8 cellular contexts compared by ENCODE assay signal in the genomic region with DNA sequence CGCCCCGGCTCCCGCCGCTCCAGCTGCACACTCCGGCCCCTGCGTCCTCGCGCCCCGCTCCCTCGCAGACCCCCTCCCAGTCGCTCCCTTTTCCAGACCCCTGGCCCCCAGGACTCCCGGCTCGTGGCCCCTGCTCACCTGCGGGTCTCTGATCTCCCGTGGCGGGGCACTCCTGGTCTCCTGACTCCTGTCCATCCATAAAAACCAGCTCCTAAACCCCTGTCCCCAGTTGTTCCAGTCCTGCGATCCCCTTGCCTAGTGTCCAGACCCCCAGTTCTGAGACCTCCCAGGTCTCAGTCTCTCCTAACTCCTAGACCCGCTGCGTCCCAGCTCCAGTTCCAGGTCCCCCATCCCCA. TPM values are rescaled to one million over a fixed set of nuclear protein-coding genes. Genes with fewer than 3 reads are reported as not detected.
DNase-seq lines count a peak whose midpoint lies in the region; ATAC-seq, FAIRE-seq and TF ChIP-seq lines count a peak whose summit lies in the region.

No MANE protein-coding gene starts in this region.

- no peak for TF ChIP-seq CTCF in heart left ventricle (IDR thresholded peaks at IDR 0.05)

- peak overlapping the region; percentile 31 for H3K27ac Mint-ChIP-seq in activated T-cell treated with anti-CD3 and anti-CD28 coated beads, Interleukin-2, amount 50 U/mL, for 72 hours
- H3K27ac Mint-ChIP-seq in stimulated activated naive CD8-positive, alpha-beta T cell treated with anti-CD3 and anti-CD28 coated beads, Interleukin-15, amount 100 ng/mL, for 72 hours, result peak overlapping the region; percentile 86 to 93

- H3K4me3 ChIP-seq in heart left ventricle, result peak overlapping the region; percentile 83 to 100 (median 92)
- H3K4me3 ChIP-seq in iPS-15b (ENCODE audit: low read depth, low read length), result peak overlapping the region; percentile 98

- H3K36me3 ChIP-seq in heart left ventricle (peaks cover 0 to 14% (median 0%) of the 10 kb centered on the region in 9 donors), iPS-15b (ENCODE audit: control insufficient read depth, insufficient read depth, low read length) (no peaks in the 10 kb centered on the region)

- H3K27me3 ChIP-seq in heart left ventricle (no peaks in the 10 kb centered on the region), iPS-15b (ENCODE audit: control insufficient read depth, insufficient read depth, low read length) (no peaks in the 10 kb centered on the region)

- H3K27ac ChIP-seq in heart left ventricle, result peak overlapping the region in 11 of 12 donors; percentile 67 to 92 (median 83)

- H3K9me3 ChIP-seq in heart left ventricle (no peaks in the 10 kb centered on the region), iPS-15b (ENCODE audit: control insufficient read depth, insufficient read depth, low read length) (no peaks in the 10 kb centered on the region)

- H3K4me3 Mint-ChIP-seq in activated T-cell treated with anti-CD3 and anti-CD28 coated beads, Interleukin-2, amount 50 U/mL, for 72 hours, result peak overlapping the region; percentile 100
- peak overlapping the region; percentile 91 to 94 for H3K4me3 Mint-ChIP-seq in stimulated activated naive CD8-positive, alpha-beta T cell treated with anti-CD3 and anti-CD28 coated beads, Interleukin-15, amount 100 ng/mL, for 72 hours

- no peak overlapping the region for H3K9ac ChIP-seq in iPS-15b (ENCODE audit: low read depth, low read length)

- H3K36me3 Mint-ChIP-seq in activated T-cell treated with anti-CD3 and anti-CD28 coated beads, Interleukin-2, amount 50 U/mL, for 72 hours (ENCODE audit: insufficient read depth in 2 of 2), result peaks cover 5 to 10% of the 10 kb centered on the region in 2 donors

- intact Hi-C loops in heart left ventricle (cut with DNase I) (loop anchor here in 9 of 10 donors (1.0 to 10.0 kb wide), 6 partner anchors 60 to 90 kb away; a partner anchor contains a TSS), Right ventricle myocardium inferior (cut with DNase I) (loop anchor here (2.0 kb wide), 1 partner anchor 92 kb away; no protein-coding TSS in a partner anchor)

- no peaks in the 10 kb centered on the region for H3K9me3 Mint-ChIP-seq in activated T-cell treated with anti-CD3 and anti-CD28 coated beads, Interleukin-2, amount 50 U/mL, for 72 hours
- H3K9me3 Mint-ChIP-seq in stimulated activated naive CD8-positive, alpha-beta T cell treated with anti-CD3 and anti-CD28 coated beads, Interleukin-15, amount 100 ng/mL, for 72 hours, result no peaks in the 10 kb centered on the region

- no peaks in the 10 kb centered on the region for H3K27me3 Mint-ChIP-seq in activated T-cell treated with anti-CD3 and anti-CD28 coated beads, Interleukin-2, amount 50 U/mL, for 72 hours (ENCODE audit: low read depth)
- no peaks in the 10 kb centered on the region for H3K27me3 Mint-ChIP-seq in stimulated activated naive CD8-positive, alpha-beta T cell treated with anti-CD3 and anti-CD28 coated beads, Interleukin-15, amount 100 ng/mL, for 72 hours

- peaks cover 48% of the 10 kb centered on the region for H3K4me1 Mint-ChIP-seq in activated T-cell treated with anti-CD3 and anti-CD28 coated beads, Interleukin-2, amount 50 U/mL, for 72 hours (ENCODE audit: low read depth)
- peaks cover 58% of the 10 kb centered on the region for H3K4me1 Mint-ChIP-seq in stimulated activated naive CD8-positive, alpha-beta T cell treated with anti-CD3 and anti-CD28 coated beads, Interleukin-15, amount 100 ng/mL, for 72 hours

- TF ChIP-seq POLR2A in heart left ventricle (IDR thresholded peaks at IDR 0.05), result no peak

- H3K4me1 ChIP-seq in heart left ventricle (peaks cover 0 to 24% (median 17%) of the 10 kb centered on the region in 12 donors), iPS-15b (ENCODE audit: control insufficient read depth, insufficient read depth, low read length) (peaks cover 7% of the 10 kb centered on the region)

- no peak for FAIRE-seq in RCC 7860 (lab: Jason Lieb, UNC)

- DNase-seq in heart left ventricle (no peak), Right ventricle myocardium inferior (ENCODE audit: missing footprints) (no peak), RCC 7860 (ENCODE audit: low spot score) (no peak), NCI-H524 (lab: John Stamatoyannopoulos, UW) (no peak), KG1 (lab: John Stamatoyannopoulos, UW) (no peak)
- DNase-seq in activated T-cell treated with anti-CD3 and anti-CD28 coated beads, Interleukin-2, amount 50 U/mL, for 72 hours, result peak in 1 of 2 donors; percentile 16
- DNase-seq in stimulated activated naive CD8-positive, alpha-beta T cell treated with anti-CD3 and anti-CD28 coated beads, Interleukin-15, amount 100 ng/mL, for 72 hours, result no peak

- ATAC-seq in heart left ventricle (peak in 1 of 4 donors; percentile 17), Right ventricle myocardium inferior (no peak)
- ATAC-seq in activated T-cell treated with anti-CD3 and anti-CD28 coated beads, Interleukin-2, amount 50 U/mL, for 72 hours (replicated peaks in 1 of 2), result peak in 1 of 2 donors; percentile 3
- ATAC-seq in stimulated activated naive CD8-positive, alpha-beta T cell treated with anti-CD3 and anti-CD28 coated beads, Interleukin-15, amount 100 ng/mL, for 72 hours, result no peak

- WGBS in heart left ventricle, 4 donors, result 0 to 1% (median 1%) methylated on average over 14 to 19 of the region's 19 CpGs

RNA-seq across cellular contexts. Expression of a gene that starts 0.3 kb away (rescaled TPM):
- total RNA-seq in heart left ventricle, result 10 to 100 TPM in 8 of 9 donors, 1 to 10 TPM in 1; 8.4 to 26.2 (median 12.9) TPM
- 1 to 10 TPM; 3.7 to 4.3 TPM for polyA plus RNA-seq in heart left ventricle
- 11.4 TPM for total RNA-seq in Right ventricle myocardium inferior
- 10 to 100 TPM; 10.1 to 13.4 TPM for total RNA-seq in activated T-cell treated with anti-CD3 and anti-CD28 coated beads, Interleukin-2, amount 50 U/mL, for 72 hours

RNA-seq across cellular contexts. Expression of a gene that starts 11.8 kb away (rescaled TPM):
- total RNA-seq in heart left ventricle, result under 1 TPM in 1 of 9 donors, not detected in 8; 0.99 TPM
- not detected for polyA plus RNA-seq in heart left ventricle
- not detected for total RNA-seq in Right ventricle myocardium inferior
- total RNA-seq in activated T-cell treated with anti-CD3 and anti-CD28 coated beads, Interleukin-2, amount 50 U/mL, for 72 hours, result not detected

RNA-seq across cellular contexts. Expression of a gene that starts 35.0 kb away (rescaled TPM):
- 1 to 10 TPM; 1.1 to 6.1 (median 2.5) TPM for total RNA-seq in heart left ventricle
- 1 to 10 TPM; 4.0 to 8.4 TPM for polyA plus RNA-seq in heart left ventricle
- 0.73 TPM for total RNA-seq in Right ventricle myocardium inferior
- total RNA-seq in activated T-cell treated with anti-CD3 and anti-CD28 coated beads, Interleukin-2, amount 50 U/mL, for 72 hours, result 10 to 100 TPM; 13.3 to 17.3 TPM
